ENCODE assay signal across 14 cellular contexts in the genomic region with DNA sequence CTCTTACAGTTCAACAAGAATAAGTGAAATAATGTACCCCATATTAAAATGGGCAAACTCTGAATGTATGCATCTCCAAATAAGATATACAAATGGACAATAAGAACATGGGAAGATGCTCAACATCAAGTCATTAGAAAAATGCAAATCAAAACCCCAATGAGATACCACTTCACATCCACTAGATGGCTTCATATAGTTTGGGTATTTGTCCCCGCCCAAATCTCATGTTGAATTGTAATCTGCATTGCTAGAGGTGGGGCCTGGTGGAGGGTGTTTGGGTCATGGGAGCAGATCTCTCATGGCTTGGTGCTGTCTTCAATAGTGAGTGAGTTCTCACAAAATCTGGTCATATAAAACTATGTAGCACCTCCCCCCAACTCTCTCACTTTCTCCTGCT. TPM values are rescaled to one million over a fixed set of nuclear protein-coding genes. Genes with fewer than 3 reads are reported as not detected.
A peak's percentile ranks its signal among the peaks of the same experiment; 100 is the strongest.
DNase-seq lines count a peak whose midpoint lies in the region; ATAC-seq and TF ChIP-seq lines count a peak whose summit lies in the region.
"Had no signal": no experiment of that assay in that cellular context is flagged by ENCODE, and none has a peak within 500 bp of the region (broad histone marks: within the 10 kb centered on the region; RNA-seq: fewer than 3 reads in every experiment).

No MANE protein-coding gene starts in this region.

- no peaks in the 10 kb centered on the region for H3K27me3 Mint-ChIP-seq in progenitor cell of endocrine pancreas

- H3K4me3 ChIP-seq in LNCaP clone FGC (ENCODE audit: low read depth, low read length) (no peak overlapping the region), mammary epithelial cell (replicated peaks in 1 of 3; ENCODE audit: insufficient read depth in 1 of 3, low read depth in 2 of 3, low read length in 3 of 3) (no peak overlapping the region)
- H3K4me3 ChIP-seq: GM12878 had no signal

- H3K27me3 ChIP-seq in mammary epithelial cell (ENCODE audit: insufficient read depth, low read length): no peaks in the 10 kb centered on the region

- H4K20me1 ChIP-seq in mammary epithelial cell (ENCODE audit: insufficient read depth, low read length): no peaks in the 10 kb centered on the region

- peaks cover 6% of the 10 kb centered on the region for H3K4me1 Mint-ChIP-seq in progenitor cell of endocrine pancreas (ENCODE audit: low read depth)

- no peak overlapping the region for H3K4me3 Mint-ChIP-seq in progenitor cell of endocrine pancreas (ENCODE audit: low read depth)

- peak; percentile 21; the same call in 1 of the 2 replicates for TF ChIP-seq CTCF in LNCaP clone FGC (IDR thresholded peaks at IDR 0.05; ENCODE audit: control insufficient read depth, extremely low read depth, insufficient read depth)
- TF ChIP-seq CTCF in mammary epithelial cell (conservative IDR thresholded peaks at IDR 0.05 in 1 of 2, IDR thresholded peaks at IDR 0.05 in 1 of 2; ENCODE audit: extremely low read depth in 1 of 2, insufficient read depth in 1 of 2, low read depth in 1 of 2, low read length in 2 of 2): peak; percentile 43 to 46
- TF ChIP-seq CTCF in progenitor cell of endocrine pancreas (IDR thresholded peaks at IDR 0.05; ENCODE audit: unreplicated experiment): peak; percentile 30

- WGBS in mammary epithelial cell (ENCODE audit: low coverage, missing lambda C conversion rate): 100% methylated on average over 1 of the region's 1 CpG

- H3K4me2 ChIP-seq in mammary epithelial cell (ENCODE audit: insufficient read depth, low read depth, low read length): no peak overlapping the region

- CTCF ChIA-PET in mammary epithelial cell (lab: Charles Lee; ENCODE audit: low non-redundant PET): no interaction called here

- H3K9ac ChIP-seq in mammary epithelial cell (ENCODE audit: insufficient read depth, low read length): no peak overlapping the region

- H3K9me3 Mint-ChIP-seq in progenitor cell of endocrine pancreas (ENCODE audit: low read depth): peaks cover 3% of the 10 kb centered on the region

- peak; percentile 30 for DNase-seq in activated CD4-positive, alpha-beta T cell treated with anti-CD3 and anti-CD28 coated beads for 48 hours
- DNase-seq in activated CD4-positive, alpha-beta T cell treated with anti-CD3 and anti-CD28 coated beads, Interleukin-2, amount 50 U/mL, for 1 hour: no peak
- DNase-seq in LNCaP clone FGC (ENCODE audit: low read depth) (no peak), mammary epithelial cell (no peak), progenitor cell of endocrine pancreas (ENCODE audit: low spot score, unreplicated experiment) (no peak)
- DNase-seq in effector CD8-positive, alpha-beta T cell (lab: John Stamatoyannopoulos, UW): no peak
- DNase-seq: activated naive CD4-positive, alpha-beta T cell treated with anti-CD3 and anti-CD28 coated beads, Interleukin-2, amount 50 U/mL, for 16 hours; hypothalamus; NCI-H2081 treated with DMSO at 0.1 percent for 48 hours; SHP77 treated with DMSO at 0.1 percent for 48 hours had no signal

- in situ Hi-C loops in mammary epithelial cell (cut with MboI; ENCODE audit: low sequenced_read_pairs in 2 of 2): no loop called here

- peaks cover 27% of the 10 kb centered on the region for H3K36me3 Mint-ChIP-seq in progenitor cell of endocrine pancreas (ENCODE audit: insufficient read depth)

- dilution Hi-C loops in mammary epithelial cell (cut with HindIII; ENCODE audit: low sequenced_read_pairs): no loop called here

- peaks cover 42% of the 10 kb centered on the region for H3K79me2 ChIP-seq in mammary epithelial cell (ENCODE audit: insufficient read depth, low read length)

- ATAC-seq in HG03460 (IDR thresholded peaks at IDR 0.05; ENCODE audit: unreplicated experiment): no peak
- no peak for ATAC-seq in HG02852 (IDR thresholded peaks at IDR 0.05; ENCODE audit: unreplicated experiment)
- ATAC-seq: GM12878 had no signal

- no peaks in the 10 kb centered on the region for H3K9me3 ChIP-seq in mammary epithelial cell (replicated peaks; ENCODE audit: insufficient read depth, low read length)

- H3K27ac ChIP-seq in mammary epithelial cell (ENCODE audit: insufficient read depth, low read depth, low read length): no peak overlapping the region

- intact Hi-C loops in mammary epithelial cell (cut with micrococcal nuclease): loop anchor here (10.0 kb wide), 1 partner anchor 96 kb away; the partner anchor contains the start of gene UBE4A

- H3K36me3 ChIP-seq in mammary epithelial cell (ENCODE audit: insufficient read depth, low read length): peaks cover 43% of the 10 kb centered on the region

- no peak overlapping the region for H3K27ac Mint-ChIP-seq in progenitor cell of endocrine pancreas

- H3K4me1 ChIP-seq in mammary epithelial cell (ENCODE audit: insufficient read depth, low read length): peaks cover 16% of the 10 kb centered on the region

- BruUV-seq in mammary epithelial cell (replicated peaks; lab: Mats Ljungman, UMichigan): no TSS peak

- no peak overlapping the region for H2AFZ ChIP-seq in mammary epithelial cell (ENCODE audit: low read depth, low read length)

RNA-seq across cellular contexts. Expression of gene MPZL2, which starts 5.7 kb away (rescaled TPM):
- total RNA-seq in mammary epithelial cell (10 to 100 TPM; 82.5 to 92.3 TPM), progenitor cell of endocrine pancreas (22.4 and 22.9 TPM in 2 replicates)
- polyA plus RNA-seq in mammary epithelial cell: 82.9 TPM
- polyA minus RNA-seq in mammary epithelial cell: 105 TPM
- polyA plus RNA-seq: BJ had no signal

RNA-seq across cellular contexts. Expression of gene MPZL3, which starts 6.2 kb away (rescaled TPM):
- total RNA-seq in mammary epithelial cell: 10 to 100 TPM; 10.9 to 25.7 TPM
- polyA plus RNA-seq in mammary epithelial cell: 4.3 TPM
- polyA minus RNA-seq in mammary epithelial cell: 25.3 TPM
- total RNA-seq in progenitor cell of endocrine pancreas: 6.3 and 7.4 TPM in 2 replicates

RNA-seq across cellular contexts. Expression of gene JAML, which starts 33.6 kb away (rescaled TPM):
- not detected for total RNA-seq in mammary epithelial cell
- polyA plus RNA-seq in mammary epithelial cell: not detected
- polyA minus RNA-seq in mammary epithelial cell: not detected
- 0.22 and 0.60 TPM in 2 replicates for total RNA-seq in progenitor cell of endocrine pancreas
- polyA plus RNA-seq: BJ had no signal

RNA-seq across cellular contexts. Expression of gene CD3E, which starts 46.1 kb away (rescaled TPM):
- total RNA-seq in mammary epithelial cell (not detected), progenitor cell of endocrine pancreas (not detected in 2 replicates)
- not detected for polyA plus RNA-seq in mammary epithelial cell
- polyA minus RNA-seq in mammary epithelial cell: not detected
- polyA plus RNA-seq: BJ had no signal
